ENCODE assay signal across 17 cellular contexts in genomic region chr13:28761586-28761985, GRCh38. TPM values are rescaled to one million over a fixed set of nuclear protein-coding genes. Genes with fewer than 3 reads are reported as not detected.
DNase-seq lines count a peak whose midpoint lies in the region; ATAC-seq and TF ChIP-seq lines count a peak whose summit lies in the region.
"Had no signal": no experiment of that assay in that cellular context is flagged by ENCODE, and none has a peak within 500 bp of the region (broad histone marks: within the 10 kb centered on the region; RNA-seq: fewer than 3 reads in every experiment).

No MANE protein-coding gene starts in this region.

- no peak overlapping the region for H4K5ac ChIP-seq in IMR-90 (ENCODE audit: low read depth, low read length)

- WGBS in IMR-90 (ENCODE audit: extremely low coverage in 2 of 2, insufficient read length in 1 of 2), 2 experiments = no CpG with 5 or more reads among the region's 4 CpGs
- WGBS in trophoblast cell (ENCODE audit: extremely low coverage, insufficient coverage, insufficient read length) = no CpG with 5 or more reads among the region's 4 CpGs

- H3K56ac ChIP-seq in IMR-90 (ENCODE audit: extremely low read depth, insufficient read depth, low read length) = no peak overlapping the region

- TF ChIP-seq CTCF in IMR-90 (conservative IDR thresholded peaks at IDR 0.05; ENCODE audit: low read depth, low read length) (no peak), choroid plexus epithelial cell (conservative IDR thresholded peaks at IDR 0.05; ENCODE audit: low read depth, low read length) (no peak)

- CTCF ChIA-PET in IMR-90 (lab: Yijun Ruan, JAX) (interaction anchor here (0.5 kb wide), 1 partner anchor 1407 kb away, joined by 4 read pairs; no protein-coding TSS in a partner anchor), HEK293T (lab: Yijun Ruan, JAX) (no interaction called here)
- CTCF ChIA-PET in activated CD4-positive, alpha-beta T cell treated with anti-CD3 and anti-CD28 coated beads for 36 hours (lab: Charles Lee) = no interaction called here

- H2AK5ac ChIP-seq in IMR-90 (ENCODE audit: low read depth, low read length) = no peak overlapping the region
- no peak overlapping the region for H2AK5ac ChIP-seq in trophoblast cell (ENCODE audit: low read length)

- H3K27ac Mint-ChIP-seq in activated CD4-positive, alpha-beta T cell treated with anti-CD3 and anti-CD28 coated beads for 36 hours = no peak overlapping the region

- no peaks in the 10 kb centered on the region for H3K79me1 ChIP-seq in IMR-90 (ENCODE audit: low read depth in 1 of 2, low read length in 2 of 2)
- no peaks in the 10 kb centered on the region for H3K79me1 ChIP-seq in trophoblast cell (ENCODE audit: low read length)

- no peak overlapping the region; the same call in 1 of the 2 replicates for H2BK20ac ChIP-seq in IMR-90 (ENCODE audit: low read depth, low read length)

- no peak overlapping the region for H2BK15ac ChIP-seq in IMR-90 (ENCODE audit: low read depth, low read length)

- POLR2A ChIA-PET in IMR-90 (lab: Charles Lee; ENCODE audit: unreplicated experiment) = no interaction called here
- POLR2A ChIA-PET in activated CD4-positive, alpha-beta T cell treated with anti-CD3 and anti-CD28 coated beads for 36 hours (lab: Charles Lee) = no interaction called here
- POLR2A ChIA-PET in HEK293T (lab: Yijun Ruan, JAX) = no interaction called here

- H3K4me3 Mint-ChIP-seq in activated CD4-positive, alpha-beta T cell treated with anti-CD3 and anti-CD28 coated beads for 36 hours = no peak overlapping the region

- DNase-seq in EL = peak; percentile 24
- DNase-seq in IMR-90 = peak; percentile 39
- peak; percentile 47 for DNase-seq in choroid plexus epithelial cell (ENCODE audit: low read depth)
- DNase-seq in trophoblast cell = peak; percentile 78 to 91
- DNase-seq in activated CD4-positive, alpha-beta T cell treated with anti-CD3 and anti-CD28 coated beads for 36 hours = no peak
- DNase-seq in HEK293T (ENCODE audit: extremely low spot score) = no peak
- no peak for DNase-seq in SJCRH30
- DNase-seq: MM.1S, NCI-H1105, NCI-H1694 treated with DMSO at 0.1 percent for 48 hours, NCI-H226, NCI-H524 treated with DMSO at 0.1 percent for 48 hours, Peyer's patch, Right ventricle myocardium superior had no signal

- dilution Hi-C loops in IMR-90 (cut with HindIII; ENCODE audit: low sequenced_read_pairs, unreplicated experiment) = no loop called here

- TF ChIP-seq RAD21 in IMR-90 (IDR thresholded peaks at IDR 0.05; ENCODE audit: low read length) = no peak

- no peaks in the 10 kb centered on the region for H3K79me2 ChIP-seq in trophoblast cell (ENCODE audit: control insufficient read depth, insufficient read depth, low read length, poor library complexity)

- ATAC-seq in IMR-90 (ENCODE audit: low read depth) = no peak
- no peak for ATAC-seq in activated CD4-positive, alpha-beta T cell treated with anti-CD3 and anti-CD28 coated beads for 36 hours
- ATAC-seq: SK-N-SH treated with all-trans-retinoic acid at 6 μM for 48 hours had no signal

- no peak overlapping the region for H2BK12ac ChIP-seq in trophoblast cell (ENCODE audit: low read length)

- H3K18ac ChIP-seq in IMR-90 (ENCODE audit: low read depth, low read length) (no peak overlapping the region), trophoblast cell (ENCODE audit: low read length) (no peak overlapping the region)

- H3K14ac ChIP-seq in IMR-90 (replicated peaks; ENCODE audit: low read depth, low read length) (no peak overlapping the region), trophoblast cell (ENCODE audit: low read length) (no peak overlapping the region)

- H3K4me2 ChIP-seq in IMR-90 (ENCODE audit: low read depth, low read length) (no peak overlapping the region; the same call in 1 of the 2 replicates), trophoblast cell (ENCODE audit: low read length) (no peak overlapping the region)

- no peak for TF ChIP-seq POLR2A in IMR-90 (IDR thresholded peaks at IDR 0.05; ENCODE audit: low read depth, low read length)

- no peaks in the 10 kb centered on the region for H3K27me3 Mint-ChIP-seq in activated CD4-positive, alpha-beta T cell treated with anti-CD3 and anti-CD28 coated beads for 36 hours

- H3K9ac ChIP-seq in IMR-90 (ENCODE audit: low read depth, low read length) = no peak overlapping the region
- H3K9ac ChIP-seq in trophoblast cell (ENCODE audit: low read length) = no peak overlapping the region

- H3K27ac ChIP-seq in IMR-90 (ENCODE audit: insufficient read depth, low read length) (no peak overlapping the region), trophoblast cell (ENCODE audit: low read depth, low read length) (no peak overlapping the region), SJCRH30 (no peak overlapping the region)
- H3K27ac ChIP-seq: C4-2B, Peyer's patch had no signal

- H3K4me1 Mint-ChIP-seq in activated CD4-positive, alpha-beta T cell treated with anti-CD3 and anti-CD28 coated beads for 36 hours = no peaks in the 10 kb centered on the region

- intact Hi-C loops in IMR-90 (cut with micrococcal nuclease) = no loop called here
- intact Hi-C loops in activated CD4-positive, alpha-beta T cell treated with anti-CD3 and anti-CD28 coated beads for 36 hours (cut with DNase I, micrococcal nuclease) = no loop called here

- H3K36me3 ChIP-seq in IMR-90 (ENCODE audit: control insufficient read depth, insufficient read depth, low read length) = no peaks in the 10 kb centered on the region
- no peaks in the 10 kb centered on the region for H3K36me3 ChIP-seq in trophoblast cell (ENCODE audit: control insufficient read depth in 1 of 2, insufficient read depth in 2 of 2, low read length in 2 of 2)
- H3K36me3 ChIP-seq in SJCRH30 = no peaks in the 10 kb centered on the region
- H3K36me3 ChIP-seq: HAP-1, Peyer's patch had no signal

- no peaks in the 10 kb centered on the region for H3K4me1 ChIP-seq in IMR-90 (ENCODE audit: control insufficient read depth, insufficient read depth, low read length)
- no peaks in the 10 kb centered on the region for H3K4me1 ChIP-seq in trophoblast cell (ENCODE audit: control insufficient read depth in 1 of 2, insufficient read depth in 2 of 2, low read length in 2 of 2)
- no peaks in the 10 kb centered on the region; the same call in 1 of the 2 replicates for H3K4me1 ChIP-seq in SJCRH30
- H3K4me1 ChIP-seq: HAP-1, Peyer's patch had no signal

- H3K9me3 ChIP-seq in IMR-90 (ENCODE audit: control insufficient read depth, insufficient read depth, low read length) (no peaks in the 10 kb centered on the region; the same call in 1 of the 2 replicates), trophoblast cell (ENCODE audit: insufficient read depth, low read depth, low read length) (peaks cover 2% of the 10 kb centered on the region), SJCRH30 (replicated peaks) (peaks cover 15% of the 10 kb centered on the region)
- H3K9me3 ChIP-seq: HAP-1 had no signal

- no peaks in the 10 kb centered on the region for H4K20me1 ChIP-seq in IMR-90 (ENCODE audit: insufficient read depth, low read length)

- no peak overlapping the region for H3K4ac ChIP-seq in IMR-90 (ENCODE audit: low read depth, low read length)
- no peak overlapping the region for H3K4ac ChIP-seq in trophoblast cell (ENCODE audit: low read depth, low read length)

- no peak overlapping the region for H4K8ac ChIP-seq in IMR-90 (ENCODE audit: low read depth in 2 of 2, low read length in 2 of 2)
- H4K8ac ChIP-seq in trophoblast cell (ENCODE audit: low read depth, low read length) = no peak overlapping the region

- H3K4me3 ChIP-seq in IMR-90 (ENCODE audit: insufficient read depth, low read depth, low read length) = no peak overlapping the region
- no peak overlapping the region for H3K4me3 ChIP-seq in choroid plexus epithelial cell (ENCODE audit: low read depth, low read length)
- no peak overlapping the region for H3K4me3 ChIP-seq in trophoblast cell (ENCODE audit: low read depth, low read length)
- H3K4me3 ChIP-seq in SJCRH30 = no peak overlapping the region
- H3K4me3 ChIP-seq: HAP-1, Peyer's patch had no signal

- peaks cover 14% of the 10 kb centered on the region for H3K9me3 Mint-ChIP-seq in activated CD4-positive, alpha-beta T cell treated with anti-CD3 and anti-CD28 coated beads for 36 hours (ENCODE audit: low read depth)

- H2AK9ac ChIP-seq in IMR-90 (replicated peaks; ENCODE audit: low read depth, low read length, poor library complexity) = no peak overlapping the region

- H3K36me3 Mint-ChIP-seq in activated CD4-positive, alpha-beta T cell treated with anti-CD3 and anti-CD28 coated beads for 36 hours (ENCODE audit: low read depth) = peaks cover 3% of the 10 kb centered on the region

- no TSS peak for BruUV-seq in IMR-90 (replicated peaks; lab: Mats Ljungman, UMichigan)

- H2AFZ ChIP-seq in IMR-90 (replicated peaks; ENCODE audit: low read length, poor library complexity) = no peak overlapping the region
- H2AFZ ChIP-seq in trophoblast cell (ENCODE audit: insufficient read depth, low read length, poor library complexity) = no peak overlapping the region

- H4K12ac ChIP-seq in trophoblast cell (ENCODE audit: low read depth, low read length) = no peak overlapping the region

- no peak overlapping the region for H4K91ac ChIP-seq in IMR-90 (ENCODE audit: insufficient read depth, low read depth, low read length)
- H4K91ac ChIP-seq in trophoblast cell (ENCODE audit: low read depth, low read length) = no peak overlapping the region

- H3K9me1 ChIP-seq in IMR-90 (ENCODE audit: insufficient read depth, low read length) = no peaks in the 10 kb centered on the region

- H3K27me3 ChIP-seq in IMR-90 (ENCODE audit: control insufficient read depth, insufficient read depth, low read length) = peaks cover 14% of the 10 kb centered on the region
- no peaks in the 10 kb centered on the region for H3K27me3 ChIP-seq in trophoblast cell (ENCODE audit: insufficient read depth, low read length)
- H3K27me3 ChIP-seq in SJCRH30 = no peaks in the 10 kb centered on the region
- H3K27me3 ChIP-seq: Peyer's patch had no signal

- in situ Hi-C loops in IMR-90 (cut with MboI; ENCODE audit: low sequenced_read_pairs) = no loop called here

- H3K23ac ChIP-seq in IMR-90 (ENCODE audit: low read depth, low read length) = no peak overlapping the region
- H3K23ac ChIP-seq in trophoblast cell (ENCODE audit: low read length) = no peak overlapping the region

- no peak overlapping the region for H2BK5ac ChIP-seq in IMR-90 (ENCODE audit: low read depth, low read length, poor library complexity, severe bottlenecking)
- no peak overlapping the region for H2BK5ac ChIP-seq in trophoblast cell (ENCODE audit: low read depth, low read length, poor library complexity)

- H2BK120ac ChIP-seq in IMR-90 (ENCODE audit: low read depth, low read length) (0 out of 2 replicates have a peak overlapping the region, but pooled peaks have one; percentile 19), trophoblast cell (ENCODE audit: insufficient read depth, low read length, poor library complexity) (no peak overlapping the region)

RNA-seq across cellular contexts. Expression of gene SLC46A3, which starts 42.8 kb away (rescaled TPM):
- total RNA-seq in IMR-90 (2012; rRNA removed) = 0.54 and 0.83 TPM in 2 replicates
- 0.86 and 0.89 TPM in 2 replicates for polyA plus RNA-seq in IMR-90 (2012; rRNA removed)
- 0.41 and 0.77 TPM in 2 replicates for polyA plus RNA-seq in IMR-90 (2012; cell fraction: cytosol; rRNA removed)
- polyA plus RNA-seq in IMR-90 (2012; cell fraction: nucleus; rRNA removed; ENCODE audit: low replicate concordance) = 0.72 and 3.0 TPM in 2 replicates
- 1.4 and 1.5 TPM in 2 replicates for polyA plus RNA-seq in trophoblast cell (2013)
- 1 to 10 TPM; 2.8 to 3.2 TPM for total RNA-seq in activated CD4-positive, alpha-beta T cell treated with anti-CD3 and anti-CD28 coated beads for 36 hours
- 11.7 and 15.4 TPM in 2 replicates for total RNA-seq in SJCRH30 (2014; rRNA removed; shearing (Covaris generic))

RNA-seq across cellular contexts. Expression of gene MTUS2, which starts 58.6 kb away (rescaled TPM):
- under 0.01 TPM in 1 of 2 replicates, not detected in the other for total RNA-seq in IMR-90 (2012; rRNA removed)
- polyA plus RNA-seq in IMR-90 (2012; rRNA removed) = 0.02 TPM in 1 of 2 replicates, not detected in the other
- polyA plus RNA-seq in IMR-90 (2012; cell fraction: cytosol; rRNA removed) = not detected in 2 replicates
- polyA plus RNA-seq in IMR-90 (2012; cell fraction: nucleus; rRNA removed; ENCODE audit: low replicate concordance) = 0.01 TPM in 2 replicates
- polyA plus RNA-seq in trophoblast cell (2013) = 9.9 and 13.3 TPM in 2 replicates
- total RNA-seq in activated CD4-positive, alpha-beta T cell treated with anti-CD3 and anti-CD28 coated beads for 36 hours = under 1 TPM in 1 of 2 experiments, not detected in 1; 0.05 TPM
- total RNA-seq in SJCRH30 (2014; rRNA removed; shearing (Covaris generic)) = 1.7 and 2.4 TPM in 2 replicates

Comparison
In these comparisons a context has a peak if more than half of its experiments do, and no peak if none do; other contexts are left out.
1. DNase-seq: peak in EL (single experiment), IMR-90 (single experiment), choroid plexus epithelial cell (single experiment) and trophoblast cell (2 of 2); none in activated CD4-positive, alpha-beta T cell treated with anti-CD3 and anti-CD28 coated beads for 36 hours (single experiment), HEK293T (single experiment) and SJCRH30 (0 of 2).